In the genomic region with DNA sequence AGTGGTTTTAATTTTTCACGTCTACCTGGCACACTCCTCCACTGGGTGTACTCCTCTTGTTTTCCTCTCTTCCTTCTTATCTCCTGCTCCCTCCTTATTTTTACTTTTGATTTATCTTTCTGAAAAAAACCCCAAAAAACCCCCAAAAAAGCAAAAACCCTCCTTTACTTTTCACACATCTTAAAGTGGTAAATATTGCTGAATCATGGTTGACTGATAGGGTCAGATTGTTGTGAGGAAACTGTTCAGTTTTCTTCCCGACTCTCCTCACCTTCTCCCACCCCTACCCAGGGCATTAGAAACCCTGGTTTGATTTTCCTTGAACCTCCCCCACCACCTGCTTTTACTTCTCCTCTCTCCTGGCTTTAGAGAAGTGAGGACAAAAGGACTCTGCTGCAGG, we compare ENCODE assay signal across 1 cellular context.
TF ChIP-seq lines count a peak whose summit lies in the region.

No MANE protein-coding gene starts in this region.

TF ChIP-seq in GM23338, 12 proteins besides CTCF, POLR2A, EP300 and RAD21 (continued from another document):
- TF ChIP-seq, protein P1, sequence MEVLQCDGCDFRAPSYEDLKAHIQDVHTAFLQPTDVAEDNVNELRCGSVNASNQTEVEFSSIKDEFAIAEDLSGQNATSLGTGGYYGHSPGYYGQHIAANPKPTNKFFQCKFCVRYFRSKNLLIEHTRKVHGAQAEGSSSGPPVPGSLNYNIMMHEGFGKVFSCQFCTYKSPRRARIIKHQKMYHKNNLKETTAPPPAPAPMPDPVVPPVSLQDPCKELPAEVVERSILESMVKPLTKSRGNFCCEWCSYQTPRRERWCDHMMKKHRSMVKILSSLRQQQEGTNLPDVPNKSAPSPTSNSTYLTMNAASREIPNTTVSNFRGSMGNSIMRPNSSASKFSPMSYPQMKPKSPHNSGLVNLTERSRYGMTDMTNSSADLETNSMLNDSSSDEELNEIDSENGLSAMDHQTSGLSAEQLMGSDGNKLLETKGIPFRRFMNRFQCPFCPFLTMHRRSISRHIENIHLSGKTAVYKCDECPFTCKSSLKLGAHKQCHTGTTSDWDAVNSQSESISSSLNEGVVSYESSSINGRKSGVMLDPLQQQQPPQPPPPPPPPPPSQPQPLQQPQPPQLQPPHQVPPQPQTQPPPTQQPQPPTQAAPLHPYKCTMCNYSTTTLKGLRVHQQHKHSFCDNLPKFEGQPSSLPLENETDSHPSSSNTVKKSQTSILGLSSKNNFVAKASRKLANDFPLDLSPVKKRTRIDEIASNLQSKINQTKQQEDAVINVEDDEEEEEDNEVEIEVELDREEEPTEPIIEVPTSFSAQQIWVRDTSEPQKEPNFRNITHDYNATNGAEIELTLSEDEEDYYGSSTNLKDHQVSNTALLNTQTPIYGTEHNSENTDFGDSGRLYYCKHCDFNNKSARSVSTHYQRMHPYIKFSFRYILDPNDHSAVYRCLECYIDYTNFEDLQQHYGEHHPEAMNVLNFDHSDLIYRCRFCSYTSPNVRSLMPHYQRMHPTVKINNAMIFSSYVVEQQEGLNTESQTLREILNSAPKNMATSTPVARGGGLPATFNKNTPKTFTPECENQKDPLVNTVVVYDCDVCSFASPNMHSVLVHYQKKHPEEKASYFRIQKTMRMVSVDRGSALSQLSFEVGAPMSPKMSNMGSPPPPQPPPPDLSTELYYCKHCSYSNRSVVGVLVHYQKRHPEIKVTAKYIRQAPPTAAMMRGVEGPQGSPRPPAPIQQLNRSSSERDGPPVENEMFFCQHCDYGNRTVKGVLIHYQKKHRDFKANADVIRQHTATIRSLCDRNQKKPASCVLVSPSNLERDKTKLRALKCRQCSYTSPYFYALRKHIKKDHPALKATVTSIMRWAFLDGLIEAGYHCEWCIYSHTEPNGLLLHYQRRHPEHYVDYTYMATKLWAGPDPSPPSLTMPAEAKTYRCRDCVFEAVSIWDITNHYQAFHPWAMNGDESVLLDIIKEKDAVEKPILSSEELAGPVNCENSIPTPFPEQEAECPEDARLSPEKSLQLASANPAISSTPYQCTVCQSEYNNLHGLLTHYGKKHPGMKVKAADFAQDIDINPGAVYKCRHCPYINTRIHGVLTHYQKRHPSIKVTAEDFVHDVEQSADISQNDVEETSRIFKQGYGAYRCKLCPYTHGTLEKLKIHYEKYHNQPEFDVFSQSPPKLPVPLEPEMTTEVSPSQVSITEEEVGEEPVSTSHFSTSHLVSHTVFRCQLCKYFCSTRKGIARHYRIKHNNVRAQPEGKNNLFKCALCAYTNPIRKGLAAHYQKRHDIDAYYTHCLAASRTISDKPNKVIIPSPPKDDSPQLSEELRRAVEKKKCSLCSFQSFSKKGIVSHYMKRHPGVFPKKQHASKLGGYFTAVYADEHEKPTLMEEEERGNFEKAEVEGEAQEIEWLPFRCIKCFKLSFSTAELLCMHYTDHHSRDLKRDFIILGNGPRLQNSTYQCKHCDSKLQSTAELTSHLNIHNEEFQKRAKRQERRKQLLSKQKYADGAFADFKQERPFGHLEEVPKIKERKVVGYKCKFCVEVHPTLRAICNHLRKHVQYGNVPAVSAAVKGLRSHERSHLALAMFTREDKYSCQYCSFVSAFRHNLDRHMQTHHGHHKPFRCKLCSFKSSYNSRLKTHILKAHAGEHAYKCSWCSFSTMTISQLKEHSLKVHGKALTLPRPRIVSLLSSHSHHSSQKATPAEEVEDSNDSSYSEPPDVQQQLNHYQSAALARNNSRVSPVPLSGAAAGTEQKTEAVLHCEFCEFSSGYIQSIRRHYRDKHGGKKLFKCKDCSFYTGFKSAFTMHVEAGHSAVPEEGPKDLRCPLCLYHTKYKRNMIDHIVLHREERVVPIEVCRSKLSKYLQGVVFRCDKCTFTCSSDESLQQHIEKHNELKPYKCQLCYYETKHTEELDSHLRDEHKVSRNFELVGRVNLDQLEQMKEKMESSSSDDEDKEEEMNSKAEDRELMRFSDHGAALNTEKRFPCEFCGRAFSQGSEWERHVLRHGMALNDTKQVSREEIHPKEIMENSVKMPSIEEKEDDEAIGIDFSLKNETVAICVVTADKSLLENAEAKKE (CRISPR knock-in tag; IDR thresholded peaks at IDR 0.05), result no peak
- TF ChIP-seq POLR2AphosphoS5 (IDR thresholded peaks at IDR 0.05; ENCODE audit: low read depth) (no peak), EZH2phosphoT487 (IDR thresholded peaks at IDR 0.05; ENCODE audit: unreplicated experiment) (no peak), CREB1 (CRISPR knock-in tag; IDR thresholded peaks at IDR 0.05; ENCODE audit: low read depth) (no peak), STAT1 (IDR thresholded peaks at IDR 0.05; ENCODE audit: unreplicated experiment) (no peak)
